Comparison of ENCODE assay signal across 14 cellular contexts in the genomic region with DNA sequence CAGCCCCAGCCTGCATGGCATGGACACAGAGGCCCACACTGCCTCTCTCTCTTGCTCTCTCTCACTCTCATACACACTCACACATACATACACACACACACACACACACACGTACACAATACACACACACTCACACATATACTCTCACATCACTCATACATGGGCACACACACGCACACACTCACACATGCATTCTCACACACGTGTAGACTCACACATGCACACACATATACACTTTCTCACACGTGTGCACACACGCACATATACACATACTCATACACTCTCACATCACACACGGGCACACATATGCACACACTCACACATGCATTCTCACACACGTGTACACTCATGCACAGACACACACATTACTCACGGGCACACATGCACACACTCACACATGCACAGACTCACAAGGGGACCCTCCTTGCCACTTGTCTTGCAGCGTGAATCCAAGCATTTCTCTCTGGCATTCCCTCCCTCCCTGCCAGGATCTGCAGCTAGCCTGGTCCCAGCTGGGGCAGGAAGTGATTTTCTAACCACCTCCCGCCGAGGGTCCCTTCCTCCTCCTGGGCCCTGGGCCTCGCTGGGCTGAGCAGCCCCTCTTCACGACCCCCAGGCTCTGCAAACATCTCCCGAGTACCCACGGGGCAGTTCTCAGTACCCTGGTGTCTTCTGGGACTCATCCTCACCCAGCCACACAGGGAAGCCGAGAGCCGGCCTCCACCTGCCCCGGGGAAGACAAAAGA. TPM values are rescaled to one million over a fixed set of nuclear protein-coding genes. Genes with fewer than 3 reads are reported as not detected.
DNase-seq lines count a peak whose midpoint lies in the region; ATAC-seq and TF ChIP-seq lines count a peak whose summit lies in the region.
"Had no signal": no experiment of that assay in that cellular context is flagged by ENCODE, and none has a peak within 500 bp of the region (broad histone marks: within the 10 kb centered on the region; RNA-seq: fewer than 3 reads in every experiment).

No MANE protein-coding gene starts in this region.

- no peak overlapping the region for H2BK120ac ChIP-seq in neuronal stem cell (ENCODE audit: low read depth, low read length)

- H2BK5ac ChIP-seq in neuronal stem cell (ENCODE audit: low read length) = no peak overlapping the region

- H3K4me1 ChIP-seq in CD8-positive, alpha-beta T cell (ENCODE audit: insufficient read depth, low read length) = no peaks in the 10 kb centered on the region
- H3K4me1 ChIP-seq in HEK293 (ENCODE audit: control insufficient read depth, insufficient read depth, low read length) (no peaks in the 10 kb centered on the region), neuronal stem cell (ENCODE audit: control insufficient read depth in 2 of 2, insufficient read depth in 1 of 2, low read depth in 1 of 2, low read length in 2 of 2) (peaks cover 0 to 5% of the 10 kb centered on the region in 2 donors), prostate gland (replicated peaks) (no peaks in the 10 kb centered on the region)
- H3K4me1 ChIP-seq: heart right ventricle, transverse colon had no signal

- no peak overlapping the region for H3K27ac ChIP-seq in CD8-positive, alpha-beta T cell (ENCODE audit: low read depth, low read length)
- H3K27ac ChIP-seq in HEK293 (ENCODE audit: extremely low read depth, low read depth, low read length) (no peak overlapping the region), neuronal stem cell (replicated peaks; ENCODE audit: low read length) (no peak overlapping the region), prostate gland (no peak overlapping the region)
- H3K27ac ChIP-seq: heart right ventricle, transverse colon had no signal

- H3K79me1 ChIP-seq in neuronal stem cell (ENCODE audit: low read depth, low read length) = no peaks in the 10 kb centered on the region

- peak overlapping the region; percentile 84 for H3K4ac ChIP-seq in neuronal stem cell (ENCODE audit: low read length)

- H2AK5ac ChIP-seq in neuronal stem cell (ENCODE audit: low read depth, low read length) = no peak overlapping the region

- peaks cover 95% of the 10 kb centered on the region for H3K36me3 Mint-ChIP-seq in CD8-positive, alpha-beta T cell
- H3K36me3 Mint-ChIP-seq in chondrocyte (ENCODE audit: low read depth) = peaks cover 7% of the 10 kb centered on the region

- H3K9ac ChIP-seq in neuronal stem cell (ENCODE audit: low read depth, low read length, poor library complexity) = no peak overlapping the region

- peak overlapping the region; percentile 29 for H3K23ac ChIP-seq in neuronal stem cell (ENCODE audit: low read depth, low read length, poor library complexity)

- H3K27ac Mint-ChIP-seq in CD8-positive, alpha-beta T cell = peak overlapping the region; percentile 24
- H3K27ac Mint-ChIP-seq in chondrocyte (ENCODE audit: unreplicated experiment) = no peak overlapping the region

- peak; percentile 22 for ATAC-seq in CD8-positive, alpha-beta T cell
- ATAC-seq in HG02678 (IDR thresholded peaks at IDR 0.05; ENCODE audit: unreplicated experiment) = no peak
- ATAC-seq: esophagus mucosa, heart right ventricle, left colon had no signal

- TF ChIP-seq CTCF in CD8-positive, alpha-beta T cell (IDR thresholded peaks at IDR 0.05) = no peak
- TF ChIP-seq CTCF in HEK293 (tag by site-specific recombination; IDR thresholded peaks at IDR 0.05) (no peak), chondrocyte (IDR thresholded peaks at IDR 0.05) (no peak), prostate gland (IDR thresholded peaks at IDR 0.05) (no peak)

- no peak overlapping the region for H3K4me3 ChIP-seq in CD8-positive, alpha-beta T cell (ENCODE audit: low read depth, low read length)
- H3K4me3 ChIP-seq in HEK293 (ENCODE audit: low read depth, low read length) (no peak overlapping the region), neuronal stem cell (ENCODE audit: low read length in 2 of 2) (no peak overlapping the region), prostate gland (no peak overlapping the region)
- H3K4me3 ChIP-seq: heart right ventricle, transverse colon had no signal

- no peaks in the 10 kb centered on the region for H3K9me3 ChIP-seq in CD8-positive, alpha-beta T cell (ENCODE audit: low read length)
- H3K9me3 ChIP-seq in HEK293 (ENCODE audit: control insufficient read depth, insufficient read depth, low read depth, low read length) = no peaks in the 10 kb centered on the region
- peaks cover 2 to 8% of the 10 kb centered on the region in 2 donors for H3K9me3 ChIP-seq in neuronal stem cell (replicated peaks in 1 of 2; ENCODE audit: control insufficient read depth in 2 of 2, insufficient read depth in 1 of 2, low read depth in 1 of 2, low read length in 2 of 2)
- no peaks in the 10 kb centered on the region for H3K9me3 ChIP-seq in prostate gland
- H3K9me3 ChIP-seq: transverse colon had no signal

- no peaks in the 10 kb centered on the region for H3K9me3 Mint-ChIP-seq in CD8-positive, alpha-beta T cell
- H3K9me3 Mint-ChIP-seq in chondrocyte (ENCODE audit: low read depth) = peaks cover 3% of the 10 kb centered on the region

- peak in 2 of 7 experiments; percentile 16 to 17 for DNase-seq in CD8-positive, alpha-beta T cell
- DNase-seq in chondrocyte (ENCODE audit: low spot score) (peak; percentile 63), neuronal stem cell (ENCODE audit: low spot score) (no peak), prostate gland (ENCODE audit: low spot score) (no peak)
- no peak for DNase-seq in effector CD8-positive, alpha-beta T cell (lab: John Stamatoyannopoulos, UW)
- DNase-seq: anterior cingulate cortex, heart right ventricle, left colon, NCI-H2171 treated with DMSO at 0.1 percent for 48 hours, SIG-M5, transverse colon had no signal

- POLR2A ChIA-PET in CD8-positive, alpha-beta T cell (lab: Charles Lee) = no interaction called here
- POLR2A ChIA-PET in HEK293 (lab: Yijun Ruan, JAX) = interaction anchor here (1.5 kb wide), 1 partner anchor 236 kb away, joined by 3 read pairs; a partner anchor contains a TSS

- H3K4me2 ChIP-seq in neuronal stem cell (ENCODE audit: insufficient read depth, low read length, poor library complexity, severe bottlenecking) = no peak overlapping the region

- no peaks in the 10 kb centered on the region for H3K27me3 ChIP-seq in CD8-positive, alpha-beta T cell (ENCODE audit: insufficient read depth, low read length)
- H3K27me3 ChIP-seq in neuronal stem cell (ENCODE audit: control insufficient read depth in 3 of 3, insufficient read depth in 3 of 3, low read depth in 1 of 3, low read length in 3 of 3) (no peaks in the 10 kb centered on the region), prostate gland (replicated peaks; ENCODE audit: insufficient read depth) (no peaks in the 10 kb centered on the region)
- H3K27me3 ChIP-seq: transverse colon had no signal

- intact Hi-C loops in CD8-positive, alpha-beta T cell (cut with DNase I, micrococcal nuclease) = no loop called here
- intact Hi-C loops in prostate gland (cut with DNase I) = no loop called here

- peaks cover 13% of the 10 kb centered on the region for H3K4me1 Mint-ChIP-seq in CD8-positive, alpha-beta T cell (ENCODE audit: low read depth)
- H3K4me1 Mint-ChIP-seq in chondrocyte (ENCODE audit: low read depth) = peaks cover 11% of the 10 kb centered on the region

- H2BK12ac ChIP-seq in neuronal stem cell (ENCODE audit: low read length) = no peak overlapping the region

- no peak overlapping the region for H3K4me3 Mint-ChIP-seq in CD8-positive, alpha-beta T cell
- H3K4me3 Mint-ChIP-seq in chondrocyte (ENCODE audit: unreplicated experiment) = no peak overlapping the region

- H3K18ac ChIP-seq in neuronal stem cell (ENCODE audit: low read length) = peak overlapping the region; percentile 45

- H4K8ac ChIP-seq in neuronal stem cell (ENCODE audit: low read depth, low read length) = no peak overlapping the region

- peak overlapping the region; percentile 61 for H4K91ac ChIP-seq in neuronal stem cell (ENCODE audit: low read depth, low read length, poor library complexity)

- TF ChIP-seq POLR2A in prostate gland (IDR thresholded peaks at IDR 0.05) = no peak

- CTCF ChIA-PET in CD8-positive, alpha-beta T cell (lab: Charles Lee) = interaction anchor here (1.0 to 1.2 kb wide), 2 partner anchors 33 to 260 kb away, joined by 3 read pairs; no protein-coding TSS in a partner anchor
- CTCF ChIA-PET in HEK293 (lab: Yijun Ruan, JAX) = no interaction called here

- H3K14ac ChIP-seq in neuronal stem cell (ENCODE audit: low read length) = peak overlapping the region; percentile 72

- H2BK15ac ChIP-seq in neuronal stem cell (ENCODE audit: low read length) = no peak overlapping the region

- no peaks in the 10 kb centered on the region for H3K27me3 Mint-ChIP-seq in CD8-positive, alpha-beta T cell (ENCODE audit: low read depth)
- no peaks in the 10 kb centered on the region for H3K27me3 Mint-ChIP-seq in chondrocyte (ENCODE audit: low read depth)

- WGBS in neuronal stem cell (ENCODE audit: extremely low coverage in 2 of 2, insufficient read length in 2 of 2, insufficient replicate concordance in 1 of 2), 2 donors = 80 to 100% methylated on average over 1 of the region's 18 CpGs
- 68% methylated on average over 18 of the region's 18 CpGs for WGBS in prostate gland

- peaks cover 56% of the 10 kb centered on the region for H3K36me3 ChIP-seq in CD8-positive, alpha-beta T cell (ENCODE audit: insufficient read depth, low read length)
- no peaks in the 10 kb centered on the region for H3K36me3 ChIP-seq in HEK293 (ENCODE audit: control insufficient read depth in 2 of 2, insufficient read depth in 1 of 2, low read length in 2 of 2)
- peaks cover 0 to 2% of the 10 kb centered on the region in 2 donors for H3K36me3 ChIP-seq in neuronal stem cell (replicated peaks in 1 of 2; ENCODE audit: control insufficient read depth in 2 of 2, insufficient read depth in 2 of 2, low read length in 2 of 2)
- no peaks in the 10 kb centered on the region for H3K36me3 ChIP-seq in prostate gland
- H3K36me3 ChIP-seq: transverse colon had no signal

- peak overlapping the region; percentile 83 for H2AFZ ChIP-seq in neuronal stem cell (ENCODE audit: low read length)

TF ChIP-seq in HEK293, 187 proteins besides CTCF, POLR2A, EP300 and RAD21 (continues in another document):
- TF ChIP-seq, protein P1, sequence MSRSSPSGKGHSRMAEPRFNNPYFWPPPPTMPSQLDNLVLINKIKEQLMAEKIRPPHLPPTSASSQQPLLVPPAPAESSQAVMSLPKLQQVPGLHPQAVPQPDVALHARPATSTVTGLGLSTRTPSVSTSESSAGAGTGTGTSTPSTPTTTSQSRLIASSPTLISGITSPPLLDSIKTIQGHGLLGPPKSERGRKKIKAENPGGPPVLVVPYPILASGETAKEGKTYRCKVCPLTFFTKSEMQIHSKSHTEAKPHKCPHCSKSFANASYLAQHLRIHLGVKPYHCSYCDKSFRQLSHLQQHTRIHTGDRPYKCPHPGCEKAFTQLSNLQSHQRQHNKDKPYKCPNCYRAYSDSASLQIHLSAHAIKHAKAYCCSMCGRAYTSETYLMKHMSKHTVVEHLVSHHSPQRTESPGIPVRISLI (tag by site-specific recombination; IDR thresholded peaks at IDR 0.05) = no peak

RNA-seq across cellular contexts. Expression of a gene that starts 37.5 kb away (rescaled TPM):
- 100 to 1,000 TPM; 113 to 121 TPM for total RNA-seq in CD8-positive, alpha-beta T cell
- 2.1 to 11.3 TPM (median 2.2 TPM) in 3 replicates for total RNA-seq in chondrocyte
- polyA plus RNA-seq in neuronal stem cell (2013, experiment 1 of 2) = 0.13 TPM
- 0.14 TPM for polyA plus RNA-seq in neuronal stem cell (2013, experiment 2 of 2)
- under 1 TPM; 0.32 to 0.57 TPM for total RNA-seq in prostate gland
